1 cellular context compared by ENCODE assay signal in genomic region chr5:172835246-172836030, GRCh38.
TF ChIP-seq lines count a peak whose summit lies in the region.

No MANE protein-coding gene starts in this region.

TF ChIP-seq in SK-N-SH treated with all-trans-retinoic acid at 6 μM for 48 hours, 23 proteins besides CTCF, POLR2A, EP300 and RAD21 (continued from another document):
- TF ChIP-seq CSRNP3 (CRISPR knock-in tag; IDR thresholded peaks at IDR 0.05) (no peak), TSHZ2 (CRISPR knock-in tag; IDR thresholded peaks at IDR 0.05) (no peak)
